In the genomic region with DNA sequence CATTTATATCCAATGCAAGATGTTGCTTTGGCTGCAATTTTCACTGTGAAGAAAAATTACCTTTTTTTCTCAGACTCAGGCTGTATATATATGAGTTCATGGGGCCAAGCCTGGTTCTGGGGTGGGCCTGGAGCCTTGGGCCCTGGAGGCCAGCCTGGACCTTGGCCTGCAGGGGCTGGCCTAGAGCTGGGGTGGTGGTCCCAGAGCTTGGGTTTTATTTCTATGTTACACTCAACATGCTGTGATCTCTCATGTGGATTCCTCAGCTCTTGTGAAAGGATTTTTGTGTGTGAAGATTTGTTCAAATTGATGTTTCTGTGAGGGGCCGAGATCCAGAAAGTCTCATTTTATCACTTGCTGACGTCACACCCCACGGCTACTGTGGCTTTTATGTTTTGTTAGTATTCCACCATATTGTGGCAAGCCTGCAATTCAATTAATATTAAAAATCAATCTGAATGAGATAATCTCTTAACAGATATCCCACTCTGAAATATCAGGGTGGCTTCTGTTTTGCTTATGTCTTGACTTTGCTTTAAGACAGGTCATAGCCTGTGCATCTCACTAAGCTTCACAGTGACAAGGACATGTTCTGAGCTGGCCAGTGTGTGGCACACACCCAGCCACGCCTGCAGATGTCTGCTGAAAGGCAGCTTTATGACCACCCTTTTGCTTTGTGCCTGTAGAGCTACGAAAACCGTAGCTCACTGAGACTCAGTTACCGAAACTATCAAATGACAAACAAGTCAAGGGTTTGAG, we compare ENCODE assay signal across 1 cellular context.
TF ChIP-seq lines count a peak whose summit lies in the region.

No MANE protein-coding gene starts in this region.

TF ChIP-seq in endothelial cell of umbilical vein, 7 proteins besides CTCF, POLR2A, EP300 and RAD21:
- TF ChIP-seq POLR2AphosphoS5 (IDR thresholded peaks at IDR 0.05; ENCODE audit: insufficient read depth, low read depth, low read length) = no peak
- no peak for TF ChIP-seq EZH2 (IDR thresholded peaks at IDR 0.05; ENCODE audit: borderline replicate concordance, low read depth, low read length, severe bottlenecking)
- no peak for TF ChIP-seq JUN (IDR thresholded peaks at IDR 0.05; ENCODE audit: borderline replicate concordance, insufficient read depth, insufficient read length, low read depth)
- no peak for TF ChIP-seq GATA2 (IDR thresholded peaks at IDR 0.05; ENCODE audit: insufficient read depth, insufficient read length, low read depth, low read length)
- TF ChIP-seq MAX (IDR thresholded peaks at IDR 0.05; ENCODE audit: insufficient read depth, insufficient read length) = no peak
- TF ChIP-seq MYC (IDR thresholded peaks at IDR 0.05; ENCODE audit: low read depth, low read length) = no peak
- TF ChIP-seq FOS (IDR thresholded peaks at IDR 0.05; ENCODE audit: borderline replicate concordance, insufficient read depth, low read length) = no peak
